ENCODE assay signal across 14 cellular contexts in genomic region chr6:170011233-170012142, GRCh38.
DNase-seq lines count a peak whose midpoint lies in the region; ATAC-seq and TF ChIP-seq lines count a peak whose summit lies in the region.
"Had no signal": no experiment of that assay in that cellular context is flagged by ENCODE, and none has a peak within 500 bp of the region (broad histone marks: within the 10 kb centered on the region; RNA-seq: fewer than 3 reads in every experiment).

No MANE protein-coding gene starts in this region.

- no peak for TF ChIP-seq CTCF in natural killer cell (IDR thresholded peaks at IDR 0.05)
- no peak for TF ChIP-seq CTCF in nephron progenitor cell (IDR thresholded peaks at IDR 0.05)

- H3K27ac Mint-ChIP-seq in natural killer cell = no peak overlapping the region
- H3K27ac Mint-ChIP-seq in natural killer cell treated with Interleukin-12 subunit alpha and Interleukin-12 subunit beta and Interleukin-15 and Interleukin-18, amount 100 ng/mL, for 72 hours = no peak overlapping the region
- H3K27ac Mint-ChIP-seq in nephron progenitor cell = peak overlapping the region; percentile 87

- H3K4me3 Mint-ChIP-seq in natural killer cell = no peak overlapping the region
- no peak overlapping the region for H3K4me3 Mint-ChIP-seq in natural killer cell treated with Interleukin-12 subunit alpha and Interleukin-12 subunit beta and Interleukin-15 and Interleukin-18, amount 100 ng/mL, for 72 hours
- no peak overlapping the region for H3K4me3 Mint-ChIP-seq in nephron progenitor cell

- no peak overlapping the region for H3K4me3 ChIP-seq in aorta (ENCODE audit: low read length in 2 of 2)
- H3K4me3 ChIP-seq: cardiac muscle cell, esophagus squamous epithelium had no signal

- ATAC-seq in natural killer cell = no peak
- ATAC-seq in natural killer cell treated with Interleukin-12 subunit alpha and Interleukin-12 subunit beta and Interleukin-15 and Interleukin-18, amount 100 ng/mL, for 72 hours = no peak
- peak; percentile 76 for ATAC-seq in aorta (ENCODE audit: low FRiP score)

- no peaks in the 10 kb centered on the region for H3K27me3 ChIP-seq in aorta (ENCODE audit: control insufficient read depth in 1 of 2, insufficient read depth in 2 of 2, low read length in 1 of 2)

- peaks cover 1% of the 10 kb centered on the region for H3K9me3 ChIP-seq in aorta (ENCODE audit: control insufficient read depth, low read length)
- H3K9me3 ChIP-seq: esophagus squamous epithelium had no signal

- no peak overlapping the region for H3K27ac ChIP-seq in aorta (ENCODE audit: low read depth in 1 of 2, low read length in 2 of 2)
- H3K27ac ChIP-seq: cardiac muscle cell had no signal

- H3K4me1 ChIP-seq in aorta (ENCODE audit: control insufficient read depth in 1 of 2, insufficient read depth in 2 of 2, low read length in 2 of 2) = no peaks in the 10 kb centered on the region

- H3K36me3 ChIP-seq in aorta (ENCODE audit: control insufficient read depth in 1 of 2, insufficient read depth in 2 of 2, low read length in 1 of 2) = no peaks in the 10 kb centered on the region
- H3K36me3 ChIP-seq: cardiac muscle cell, esophagus squamous epithelium had no signal

- H3K36me3 Mint-ChIP-seq in natural killer cell = no peaks in the 10 kb centered on the region
- H3K36me3 Mint-ChIP-seq in natural killer cell treated with Interleukin-12 subunit alpha and Interleukin-12 subunit beta and Interleukin-15 and Interleukin-18, amount 100 ng/mL, for 72 hours = no peaks in the 10 kb centered on the region
- H3K36me3 Mint-ChIP-seq in nephron progenitor cell (ENCODE audit: low read depth) = no peaks in the 10 kb centered on the region

- DNase-seq in natural killer cell (peak; percentile 6), globus pallidus (ENCODE audit: low spot score) (peak; percentile 34), nephron progenitor cell (no peak), aorta (peak in 1 of 2 donors; percentile 81), epidermal melanocyte (ENCODE audit: insufficient read length, low spot score) (no peak), NCI-H2171 treated with DMSO at 0.1 percent for 48 hours (lab: John Stamatoyannopoulos, UW) (no peak)
- no peak for DNase-seq in natural killer cell treated with Interleukin-12 subunit alpha and Interleukin-12 subunit beta and Interleukin-15 and Interleukin-18, amount 100 ng/mL, for 72 hours (ENCODE audit: low spot score)
- DNase-seq in effector CD4-positive, alpha-beta T cell = no peak
- DNase-seq: activated CD4-positive, alpha-beta T cell treated with anti-CD3 and anti-CD28 coated beads for 4 hours; activated gamma-delta T cell treated with Interleukin-2 at 50 U/mL for 16 hours; esophagus squamous epithelium; HCEC 1CT; NCI-H1694 had no signal

- WGBS in aorta, 2 donors = 48 to 49% methylated on average over 21 of the region's 21 CpGs

- intact Hi-C loops in natural killer cell (cut with micrococcal nuclease) = no loop called here
- intact Hi-C loops in aorta (cut with DNase I) = no loop called here

- H3K4me1 Mint-ChIP-seq in natural killer cell (peaks cover 0 to 6% of the 10 kb centered on the region in 2 donors), nephron progenitor cell (peaks cover 40% of the 10 kb centered on the region)
- no peaks in the 10 kb centered on the region for H3K4me1 Mint-ChIP-seq in natural killer cell treated with Interleukin-12 subunit alpha and Interleukin-12 subunit beta and Interleukin-15 and Interleukin-18, amount 100 ng/mL, for 72 hours (ENCODE audit: low read depth in 2 of 2)

- H3K9me3 Mint-ChIP-seq in natural killer cell = no peaks in the 10 kb centered on the region
- no peaks in the 10 kb centered on the region for H3K9me3 Mint-ChIP-seq in natural killer cell treated with Interleukin-12 subunit alpha and Interleukin-12 subunit beta and Interleukin-15 and Interleukin-18, amount 100 ng/mL, for 72 hours
- H3K9me3 Mint-ChIP-seq in nephron progenitor cell = peaks cover 9% of the 10 kb centered on the region

- H3K27me3 Mint-ChIP-seq in natural killer cell (ENCODE audit: low read depth in 2 of 2) (peaks cover 11 to 15% of the 10 kb centered on the region in 2 donors), nephron progenitor cell (ENCODE audit: low read depth, poor library complexity) (peaks cover 32% of the 10 kb centered on the region)
- H3K27me3 Mint-ChIP-seq in natural killer cell treated with Interleukin-12 subunit alpha and Interleukin-12 subunit beta and Interleukin-15 and Interleukin-18, amount 100 ng/mL, for 72 hours = peaks cover 17 to 26% of the 10 kb centered on the region in 2 donors

Comparison
In these comparisons a context has a peak if more than half of its experiments do, and no peak if none do; other contexts are left out.
1. DNase-seq: peak in natural killer cell (single experiment) and globus pallidus (single experiment); none in natural killer cell treated with Interleukin-12 subunit alpha and Interleukin-12 subunit beta and Interleukin-15 and Interleukin-18, amount 100 ng/mL, for 72 hours (single experiment), nephron progenitor cell (single experiment), epidermal melanocyte (single experiment), NCI-H2171 treated with DMSO at 0.1 percent for 48 hours (single experiment) and effector CD4-positive, alpha-beta T cell (single experiment).